In genomic region chr2:189570565-189570964, GRCh38 we compare ENCODE assay signal across 1 cellular context.
TF ChIP-seq lines count a peak whose summit lies in the region.

No MANE protein-coding gene starts in this region.

TF ChIP-seq in IMR-90, 13 proteins besides CTCF, POLR2A, EP300 and RAD21:
- TF ChIP-seq MAFK (IDR thresholded peaks at IDR 0.05; ENCODE audit: low read depth, low read length) = peak; percentile 90
- TF ChIP-seq MAZ (IDR thresholded peaks at IDR 0.05; ENCODE audit: borderline replicate concordance, low read depth, low read length) = no peak
- 0 out of 2 replicates have a peak, but pooled peaks have one; percentile 18 for TF ChIP-seq FOS (IDR thresholded peaks at IDR 0.05; ENCODE audit: low read depth, low read length)
